In the genomic region with DNA sequence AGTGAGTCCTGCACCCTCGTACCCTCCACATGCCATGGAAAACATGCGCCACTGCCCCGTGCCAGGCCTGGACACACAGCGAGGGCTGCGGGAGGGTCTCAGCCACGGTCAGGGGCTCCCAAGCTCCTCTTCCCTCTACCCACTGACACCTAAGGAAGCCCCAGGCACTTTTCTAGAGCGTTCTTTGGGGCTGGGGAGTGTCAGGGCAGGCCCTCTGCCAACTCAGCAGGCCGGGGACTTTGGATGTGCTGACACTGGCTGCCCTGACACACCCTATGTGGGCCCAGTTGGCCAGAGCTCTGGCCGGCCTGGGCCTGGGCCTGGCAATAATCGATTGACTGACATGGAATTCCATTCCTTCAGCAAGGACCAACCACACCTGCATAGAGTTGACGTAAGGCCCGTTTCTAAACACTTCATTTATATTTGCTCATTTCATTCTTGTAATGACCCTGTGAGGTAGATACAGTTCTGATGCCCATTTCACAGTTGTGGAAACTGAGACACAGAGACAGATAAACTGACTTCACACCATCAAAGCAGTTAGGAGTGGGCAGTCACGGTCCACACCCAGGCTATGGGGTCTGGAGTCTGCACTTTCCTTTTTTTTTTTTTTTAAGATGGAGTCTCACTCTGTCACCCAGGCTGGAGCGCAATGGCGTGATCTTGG, we compare ENCODE assay signal across 3 cellular contexts.
A peak's percentile ranks its signal among the peaks of the same experiment; 100 is the strongest.
TF ChIP-seq lines count a peak whose summit lies in the region.

No MANE protein-coding gene starts in this region.

TF ChIP-seq in SK-N-SH, 30 proteins besides CTCF, POLR2A, EP300 and RAD21:
- TF ChIP-seq NRF1 (IDR thresholded peaks at IDR 0.05; ENCODE audit: low read depth, low read length) (no peak), RXRA (IDR thresholded peaks at IDR 0.05; ENCODE audit: borderline replicate concordance, low read depth) (no peak), EZH2phosphoT487 (IDR thresholded peaks at IDR 0.05; ENCODE audit: borderline replicate concordance, low read depth) (no peak), SMC3 (IDR thresholded peaks at IDR 0.05; ENCODE audit: low read depth, low read length) (no peak), TAF1 (IDR thresholded peaks at IDR 0.05; ENCODE audit: borderline replicate concordance, low read depth, low read length) (no peak), RCOR1 (IDR thresholded peaks at IDR 0.05; ENCODE audit: low read length) (no peak), TCF12 (IDR thresholded peaks at IDR 0.05) (no peak), JUND (IDR thresholded peaks at IDR 0.05) (no peak)
- TF ChIP-seq, protein P1, sequence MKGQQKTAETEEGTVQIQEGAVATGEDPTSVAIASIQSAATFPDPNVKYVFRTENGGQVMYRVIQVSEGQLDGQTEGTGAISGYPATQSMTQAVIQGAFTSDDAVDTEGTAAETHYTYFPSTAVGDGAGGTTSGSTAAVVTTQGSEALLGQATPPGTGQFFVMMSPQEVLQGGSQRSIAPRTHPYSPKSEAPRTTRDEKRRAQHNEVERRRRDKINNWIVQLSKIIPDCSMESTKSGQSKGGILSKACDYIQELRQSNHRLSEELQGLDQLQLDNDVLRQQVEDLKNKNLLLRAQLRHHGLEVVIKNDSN (IDR thresholded peaks at IDR 0.05; ENCODE audit: borderline replicate concordance, low read depth) = no peak
- TF ChIP-seq, protein P2, sequence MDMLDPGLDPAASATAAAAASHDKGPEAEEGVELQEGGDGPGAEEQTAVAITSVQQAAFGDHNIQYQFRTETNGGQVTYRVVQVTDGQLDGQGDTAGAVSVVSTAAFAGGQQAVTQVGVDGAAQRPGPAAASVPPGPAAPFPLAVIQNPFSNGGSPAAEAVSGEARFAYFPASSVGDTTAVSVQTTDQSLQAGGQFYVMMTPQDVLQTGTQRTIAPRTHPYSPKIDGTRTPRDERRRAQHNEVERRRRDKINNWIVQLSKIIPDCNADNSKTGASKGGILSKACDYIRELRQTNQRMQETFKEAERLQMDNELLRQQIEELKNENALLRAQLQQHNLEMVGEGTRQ (IDR thresholded peaks at IDR 0.05; ENCODE audit: borderline replicate concordance, low read depth, low read length) = no peak
- TF ChIP-seq, protein P3, sequence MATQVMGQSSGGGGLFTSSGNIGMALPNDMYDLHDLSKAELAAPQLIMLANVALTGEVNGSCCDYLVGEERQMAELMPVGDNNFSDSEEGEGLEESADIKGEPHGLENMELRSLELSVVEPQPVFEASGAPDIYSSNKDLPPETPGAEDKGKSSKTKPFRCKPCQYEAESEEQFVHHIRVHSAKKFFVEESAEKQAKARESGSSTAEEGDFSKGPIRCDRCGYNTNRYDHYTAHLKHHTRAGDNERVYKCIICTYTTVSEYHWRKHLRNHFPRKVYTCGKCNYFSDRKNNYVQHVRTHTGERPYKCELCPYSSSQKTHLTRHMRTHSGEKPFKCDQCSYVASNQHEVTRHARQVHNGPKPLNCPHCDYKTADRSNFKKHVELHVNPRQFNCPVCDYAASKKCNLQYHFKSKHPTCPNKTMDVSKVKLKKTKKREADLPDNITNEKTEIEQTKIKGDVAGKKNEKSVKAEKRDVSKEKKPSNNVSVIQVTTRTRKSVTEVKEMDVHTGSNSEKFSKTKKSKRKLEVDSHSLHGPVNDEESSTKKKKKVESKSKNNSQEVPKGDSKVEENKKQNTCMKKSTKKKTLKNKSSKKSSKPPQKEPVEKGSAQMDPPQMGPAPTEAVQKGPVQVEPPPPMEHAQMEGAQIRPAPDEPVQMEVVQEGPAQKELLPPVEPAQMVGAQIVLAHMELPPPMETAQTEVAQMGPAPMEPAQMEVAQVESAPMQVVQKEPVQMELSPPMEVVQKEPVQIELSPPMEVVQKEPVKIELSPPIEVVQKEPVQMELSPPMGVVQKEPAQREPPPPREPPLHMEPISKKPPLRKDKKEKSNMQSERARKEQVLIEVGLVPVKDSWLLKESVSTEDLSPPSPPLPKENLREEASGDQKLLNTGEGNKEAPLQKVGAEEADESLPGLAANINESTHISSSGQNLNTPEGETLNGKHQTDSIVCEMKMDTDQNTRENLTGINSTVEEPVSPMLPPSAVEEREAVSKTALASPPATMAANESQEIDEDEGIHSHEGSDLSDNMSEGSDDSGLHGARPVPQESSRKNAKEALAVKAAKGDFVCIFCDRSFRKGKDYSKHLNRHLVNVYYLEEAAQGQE (IDR thresholded peaks at IDR 0.05; ENCODE audit: low read depth, low read length) = no peak
- TF ChIP-seq, protein P4, sequence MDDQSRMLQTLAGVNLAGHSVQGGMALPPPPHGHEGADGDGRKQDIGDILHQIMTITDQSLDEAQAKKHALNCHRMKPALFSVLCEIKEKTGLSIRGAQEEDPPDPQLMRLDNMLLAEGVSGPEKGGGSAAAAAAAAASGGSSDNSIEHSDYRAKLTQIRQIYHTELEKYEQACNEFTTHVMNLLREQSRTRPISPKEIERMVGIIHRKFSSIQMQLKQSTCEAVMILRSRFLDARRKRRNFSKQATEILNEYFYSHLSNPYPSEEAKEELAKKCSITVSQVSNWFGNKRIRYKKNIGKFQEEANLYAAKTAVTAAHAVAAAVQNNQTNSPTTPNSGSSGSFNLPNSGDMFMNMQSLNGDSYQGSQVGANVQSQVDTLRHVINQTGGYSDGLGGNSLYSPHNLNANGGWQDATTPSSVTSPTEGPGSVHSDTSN (IDR thresholded peaks at IDR 0.05) = no peak

TF ChIP-seq in SK-N-SH treated with all-trans-retinoic acid at 6 μM for 48 hours, 23 proteins besides CTCF, POLR2A, EP300 and RAD21:
- TF ChIP-seq, protein P5, sequence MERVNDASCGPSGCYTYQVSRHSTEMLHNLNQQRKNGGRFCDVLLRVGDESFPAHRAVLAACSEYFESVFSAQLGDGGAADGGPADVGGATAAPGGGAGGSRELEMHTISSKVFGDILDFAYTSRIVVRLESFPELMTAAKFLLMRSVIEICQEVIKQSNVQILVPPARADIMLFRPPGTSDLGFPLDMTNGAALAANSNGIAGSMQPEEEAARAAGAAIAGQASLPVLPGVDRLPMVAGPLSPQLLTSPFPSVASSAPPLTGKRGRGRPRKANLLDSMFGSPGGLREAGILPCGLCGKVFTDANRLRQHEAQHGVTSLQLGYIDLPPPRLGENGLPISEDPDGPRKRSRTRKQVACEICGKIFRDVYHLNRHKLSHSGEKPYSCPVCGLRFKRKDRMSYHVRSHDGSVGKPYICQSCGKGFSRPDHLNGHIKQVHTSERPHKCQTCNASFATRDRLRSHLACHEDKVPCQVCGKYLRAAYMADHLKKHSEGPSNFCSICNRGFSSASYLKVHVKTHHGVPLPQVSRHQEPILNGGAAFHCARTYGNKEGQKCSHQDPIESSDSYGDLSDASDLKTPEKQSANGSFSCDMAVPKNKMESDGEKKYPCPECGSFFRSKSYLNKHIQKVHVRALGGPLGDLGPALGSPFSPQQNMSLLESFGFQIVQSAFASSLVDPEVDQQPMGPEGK (CRISPR knock-in tag; IDR thresholded peaks at IDR 0.05; ENCODE audit: borderline replicate concordance) = no peak
- TF ChIP-seq SNAI2 (CRISPR knock-in tag; IDR thresholded peaks at IDR 0.05) = no peak
- TF ChIP-seq ZC3H10 (CRISPR knock-in tag; IDR thresholded peaks at IDR 0.05) = no peak
- TF ChIP-seq, protein P6, sequence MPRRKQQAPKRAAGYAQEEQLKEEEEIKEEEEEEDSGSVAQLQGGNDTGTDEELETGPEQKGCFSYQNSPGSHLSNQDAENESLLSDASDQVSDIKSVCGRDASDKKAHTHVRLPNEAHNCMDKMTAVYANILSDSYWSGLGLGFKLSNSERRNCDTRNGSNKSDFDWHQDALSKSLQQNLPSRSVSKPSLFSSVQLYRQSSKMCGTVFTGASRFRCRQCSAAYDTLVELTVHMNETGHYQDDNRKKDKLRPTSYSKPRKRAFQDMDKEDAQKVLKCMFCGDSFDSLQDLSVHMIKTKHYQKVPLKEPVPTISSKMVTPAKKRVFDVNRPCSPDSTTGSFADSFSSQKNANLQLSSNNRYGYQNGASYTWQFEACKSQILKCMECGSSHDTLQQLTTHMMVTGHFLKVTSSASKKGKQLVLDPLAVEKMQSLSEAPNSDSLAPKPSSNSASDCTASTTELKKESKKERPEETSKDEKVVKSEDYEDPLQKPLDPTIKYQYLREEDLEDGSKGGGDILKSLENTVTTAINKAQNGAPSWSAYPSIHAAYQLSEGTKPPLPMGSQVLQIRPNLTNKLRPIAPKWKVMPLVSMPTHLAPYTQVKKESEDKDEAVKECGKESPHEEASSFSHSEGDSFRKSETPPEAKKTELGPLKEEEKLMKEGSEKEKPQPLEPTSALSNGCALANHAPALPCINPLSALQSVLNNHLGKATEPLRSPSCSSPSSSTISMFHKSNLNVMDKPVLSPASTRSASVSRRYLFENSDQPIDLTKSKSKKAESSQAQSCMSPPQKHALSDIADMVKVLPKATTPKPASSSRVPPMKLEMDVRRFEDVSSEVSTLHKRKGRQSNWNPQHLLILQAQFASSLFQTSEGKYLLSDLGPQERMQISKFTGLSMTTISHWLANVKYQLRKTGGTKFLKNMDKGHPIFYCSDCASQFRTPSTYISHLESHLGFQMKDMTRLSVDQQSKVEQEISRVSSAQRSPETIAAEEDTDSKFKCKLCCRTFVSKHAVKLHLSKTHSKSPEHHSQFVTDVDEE (CRISPR knock-in tag; IDR thresholded peaks at IDR 0.05) = no peak

TF ChIP-seq in HepG2, 621 proteins besides CTCF, POLR2A, EP300 and RAD21 (continues in another document):
- TF ChIP-seq, protein P7, sequence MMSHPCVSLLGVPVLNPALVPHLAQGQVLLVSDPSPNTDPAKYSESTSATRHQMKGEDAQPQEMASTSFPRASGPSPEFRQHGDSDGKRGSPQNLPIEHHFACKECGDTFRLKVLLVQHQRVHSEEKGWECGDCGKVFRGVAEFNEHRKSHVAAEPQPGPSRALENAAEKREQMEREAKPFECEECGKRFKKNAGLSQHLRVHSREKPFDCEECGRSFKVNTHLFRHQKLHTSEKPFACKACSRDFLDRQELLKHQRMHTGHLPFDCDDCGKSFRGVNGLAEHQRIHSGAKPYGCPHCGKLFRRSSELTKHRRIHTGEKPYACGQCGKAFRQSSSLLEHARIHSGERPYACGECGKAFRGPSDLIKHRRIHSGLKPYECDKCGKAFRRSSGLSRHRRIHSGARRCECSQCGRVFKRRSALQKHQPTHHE (CRISPR knock-in tag; IDR thresholded peaks at IDR 0.05; ENCODE audit: borderline replicate concordance) = no peak
- TF ChIP-seq, protein P8, sequence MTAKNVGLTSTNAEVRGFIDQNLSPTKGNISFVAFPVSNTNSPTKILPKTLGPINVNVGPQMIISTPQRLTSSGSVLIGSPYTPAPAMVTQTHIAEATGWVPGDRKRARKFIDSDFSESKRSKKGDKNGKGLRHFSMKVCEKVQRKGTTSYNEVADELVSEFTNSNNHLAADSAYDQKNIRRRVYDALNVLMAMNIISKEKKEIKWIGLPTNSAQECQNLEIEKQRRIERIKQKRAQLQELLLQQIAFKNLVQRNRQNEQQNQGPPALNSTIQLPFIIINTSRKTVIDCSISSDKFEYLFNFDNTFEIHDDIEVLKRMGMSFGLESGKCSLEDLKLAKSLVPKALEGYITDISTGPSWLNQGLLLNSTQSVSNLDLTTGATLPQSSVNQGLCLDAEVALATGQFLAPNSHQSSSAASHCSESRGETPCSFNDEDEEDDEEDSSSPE (CRISPR knock-in tag; IDR thresholded peaks at IDR 0.05) = no peak
- TF ChIP-seq, protein P9, sequence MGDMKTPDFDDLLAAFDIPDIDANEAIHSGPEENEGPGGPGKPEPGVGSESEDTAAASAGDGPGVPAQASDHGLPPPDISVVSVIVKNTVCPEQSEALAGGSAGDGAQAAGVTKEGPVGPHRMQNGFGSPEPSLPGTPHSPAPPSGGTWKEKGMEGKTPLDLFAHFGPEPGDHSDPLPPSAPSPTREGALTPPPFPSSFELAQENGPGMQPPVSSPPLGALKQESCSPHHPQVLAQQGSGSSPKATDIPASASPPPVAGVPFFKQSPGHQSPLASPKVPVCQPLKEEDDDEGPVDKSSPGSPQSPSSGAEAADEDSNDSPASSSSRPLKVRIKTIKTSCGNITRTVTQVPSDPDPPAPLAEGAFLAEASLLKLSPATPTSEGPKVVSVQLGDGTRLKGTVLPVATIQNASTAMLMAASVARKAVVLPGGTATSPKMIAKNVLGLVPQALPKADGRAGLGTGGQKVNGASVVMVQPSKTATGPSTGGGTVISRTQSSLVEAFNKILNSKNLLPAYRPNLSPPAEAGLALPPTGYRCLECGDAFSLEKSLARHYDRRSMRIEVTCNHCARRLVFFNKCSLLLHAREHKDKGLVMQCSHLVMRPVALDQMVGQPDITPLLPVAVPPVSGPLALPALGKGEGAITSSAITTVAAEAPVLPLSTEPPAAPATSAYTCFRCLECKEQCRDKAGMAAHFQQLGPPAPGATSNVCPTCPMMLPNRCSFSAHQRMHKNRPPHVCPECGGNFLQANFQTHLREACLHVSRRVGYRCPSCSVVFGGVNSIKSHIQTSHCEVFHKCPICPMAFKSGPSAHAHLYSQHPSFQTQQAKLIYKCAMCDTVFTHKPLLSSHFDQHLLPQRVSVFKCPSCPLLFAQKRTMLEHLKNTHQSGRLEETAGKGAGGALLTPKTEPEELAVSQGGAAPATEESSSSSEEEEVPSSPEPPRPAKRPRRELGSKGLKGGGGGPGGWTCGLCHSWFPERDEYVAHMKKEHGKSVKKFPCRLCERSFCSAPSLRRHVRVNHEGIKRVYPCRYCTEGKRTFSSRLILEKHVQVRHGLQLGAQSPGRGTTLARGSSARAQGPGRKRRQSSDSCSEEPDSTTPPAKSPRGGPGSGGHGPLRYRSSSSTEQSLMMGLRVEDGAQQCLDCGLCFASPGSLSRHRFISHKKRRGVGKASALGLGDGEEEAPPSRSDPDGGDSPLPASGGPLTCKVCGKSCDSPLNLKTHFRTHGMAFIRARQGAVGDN (CRISPR knock-in tag; IDR thresholded peaks at IDR 0.05) = peak; percentile 37; the same call in 1 of the 2 replicates
- TF ChIP-seq, protein P10, sequence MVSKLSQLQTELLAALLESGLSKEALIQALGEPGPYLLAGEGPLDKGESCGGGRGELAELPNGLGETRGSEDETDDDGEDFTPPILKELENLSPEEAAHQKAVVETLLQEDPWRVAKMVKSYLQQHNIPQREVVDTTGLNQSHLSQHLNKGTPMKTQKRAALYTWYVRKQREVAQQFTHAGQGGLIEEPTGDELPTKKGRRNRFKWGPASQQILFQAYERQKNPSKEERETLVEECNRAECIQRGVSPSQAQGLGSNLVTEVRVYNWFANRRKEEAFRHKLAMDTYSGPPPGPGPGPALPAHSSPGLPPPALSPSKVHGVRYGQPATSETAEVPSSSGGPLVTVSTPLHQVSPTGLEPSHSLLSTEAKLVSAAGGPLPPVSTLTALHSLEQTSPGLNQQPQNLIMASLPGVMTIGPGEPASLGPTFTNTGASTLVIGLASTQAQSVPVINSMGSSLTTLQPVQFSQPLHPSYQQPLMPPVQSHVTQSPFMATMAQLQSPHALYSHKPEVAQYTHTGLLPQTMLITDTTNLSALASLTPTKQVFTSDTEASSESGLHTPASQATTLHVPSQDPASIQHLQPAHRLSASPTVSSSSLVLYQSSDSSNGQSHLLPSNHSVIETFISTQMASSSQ (IDR thresholded peaks at IDR 0.05; ENCODE audit: low read depth) = no peak
- TF ChIP-seq, protein P10 (CRISPR knock-in tag; IDR thresholded peaks at IDR 0.05; ENCODE audit: borderline replicate concordance) = no peak
- TF ChIP-seq PRPF4 (IDR thresholded peaks at IDR 0.05; ENCODE audit: low read depth, low read length, poor library complexity, severe bottlenecking) = no peak
- TF ChIP-seq PHF8 (CRISPR knock-in tag; IDR thresholded peaks at IDR 0.05) = no peak
- TF ChIP-seq CHD4 (IDR thresholded peaks at IDR 0.05; ENCODE audit: borderline replicate concordance, low read length) = 0 out of 2 replicates have a peak, but pooled peaks have one; percentile 9
